ENCODE assay signal across 14 cellular contexts in genomic region chr10:74145133-74145532, GRCh38. TPM values are rescaled to one million over a fixed set of nuclear protein-coding genes. Genes with fewer than 3 reads are reported as not detected.
DNase-seq lines count a peak whose midpoint lies in the region; ATAC-seq and TF ChIP-seq lines count a peak whose summit lies in the region.
"Had no signal": no experiment of that assay in that cellular context is flagged by ENCODE, and none has a peak within 500 bp of the region (broad histone marks: within the 10 kb centered on the region; RNA-seq: fewer than 3 reads in every experiment).

No MANE protein-coding gene starts in this region.

- H3K27me3 ChIP-seq in kidney epithelial cell (ENCODE audit: control insufficient read depth, insufficient read depth, low read length) (no peaks in the 10 kb centered on the region), thyroid gland (no peaks in the 10 kb centered on the region), neuronal stem cell (ENCODE audit: control insufficient read depth in 3 of 3, insufficient read depth in 3 of 3, low read depth in 1 of 3, low read length in 3 of 3) (no peaks in the 10 kb centered on the region)

- no peaks in the 10 kb centered on the region for H3K27me3 Mint-ChIP-seq in activated CD4-positive, alpha-beta T cell treated with anti-CD3 and anti-CD28 coated beads, Interleukin-2, amount 10 ng/mL, durations not matched to agents 7 days and 5 days
- no peaks in the 10 kb centered on the region for H3K27me3 Mint-ChIP-seq in activated CD4-positive, alpha-beta T cell treated with anti-CD3 and anti-CD28 coated beads for 36 hours
- H3K27me3 Mint-ChIP-seq: brain had no signal

- H3K36me3 Mint-ChIP-seq in activated CD4-positive, alpha-beta T cell treated with anti-CD3 and anti-CD28 coated beads, Interleukin-2, amount 10 ng/mL, durations not matched to agents 7 days and 5 days (ENCODE audit: low read depth): peaks cover 22% of the 10 kb centered on the region
- H3K36me3 Mint-ChIP-seq in activated CD4-positive, alpha-beta T cell treated with anti-CD3 and anti-CD28 coated beads for 36 hours (ENCODE audit: low read depth): peaks cover 17% of the 10 kb centered on the region

- H4K8ac ChIP-seq in neuronal stem cell (ENCODE audit: low read depth, low read length): no peak overlapping the region

- H2AK5ac ChIP-seq in neuronal stem cell (ENCODE audit: low read depth, low read length): no peak overlapping the region

- no peak overlapping the region for H2BK12ac ChIP-seq in neuronal stem cell (ENCODE audit: low read length)

- no peaks in the 10 kb centered on the region for H3K36me3 ChIP-seq in kidney epithelial cell (ENCODE audit: control insufficient read depth, insufficient read depth, low read length)
- no peaks in the 10 kb centered on the region for H3K36me3 ChIP-seq in thyroid gland
- peaks cover 0 to 39% of the 10 kb centered on the region in 2 donors for H3K36me3 ChIP-seq in neuronal stem cell (replicated peaks in 1 of 2; ENCODE audit: control insufficient read depth in 2 of 2, insufficient read depth in 2 of 2, low read length in 2 of 2)

- H3K4me3 Mint-ChIP-seq in activated CD4-positive, alpha-beta T cell treated with anti-CD3 and anti-CD28 coated beads, Interleukin-2, amount 10 ng/mL, durations not matched to agents 7 days and 5 days: no peak overlapping the region
- H3K4me3 Mint-ChIP-seq in activated CD4-positive, alpha-beta T cell treated with anti-CD3 and anti-CD28 coated beads for 36 hours: no peak overlapping the region
- H3K4me3 Mint-ChIP-seq: T-helper 1 cell treated with Interleukin-12 subunit alpha and Interleukin-12 subunit beta and Interleukin-4 antibody, amounts not matched to agents 30 μg/mL and 1 μg/mL, for 36 hours had no signal

- DNase-seq in activated CD4-positive, alpha-beta T cell treated with anti-CD3 and anti-CD28 coated beads, Interleukin-2, amount 10 ng/mL, durations not matched to agents 7 days and 5 days: no peak
- no peak for DNase-seq in activated CD4-positive, alpha-beta T cell treated with anti-CD3 and anti-CD28 coated beads for 36 hours
- DNase-seq in astrocyte of the hippocampus (ENCODE audit: low read depth, low spot score): peak; percentile 86
- DNase-seq in kidney epithelial cell (ENCODE audit: low read depth): peak; percentile 35
- DNase-seq in thyroid gland: no peak
- DNase-seq in ecto neural progenitor cell (ENCODE audit: low spot score): no peak
- DNase-seq in retina: no peak
- no peak for DNase-seq in neuronal stem cell (ENCODE audit: low spot score)
- DNase-seq: DMS79 treated with DMSO at 0.1 percent for 48 hours, mesendoderm, NCI-H187 had no signal

- H2BK15ac ChIP-seq in neuronal stem cell (ENCODE audit: low read length): no peak overlapping the region

- TF ChIP-seq POLR2A in thyroid gland (IDR thresholded peaks at IDR 0.05): no peak

- intact Hi-C loops in activated CD4-positive, alpha-beta T cell treated with anti-CD3 and anti-CD28 coated beads for 36 hours (cut with DNase I, micrococcal nuclease): no loop called here
- intact Hi-C loops in thyroid gland (cut with DNase I): no loop called here

- no peak overlapping the region for H3K4me2 ChIP-seq in neuronal stem cell (ENCODE audit: insufficient read depth, low read length, poor library complexity, severe bottlenecking)

- 8 to 11% methylated on average over 2 of the region's 2 CpGs for WGBS in thyroid gland, 2 donors
- no CpG with 5 or more reads among the region's 2 CpGs for WGBS in neuronal stem cell (ENCODE audit: extremely low coverage in 2 of 2, insufficient read length in 2 of 2, insufficient replicate concordance in 1 of 2), 2 donors

- H2BK120ac ChIP-seq in neuronal stem cell (ENCODE audit: low read depth, low read length): no peak overlapping the region

- no peak overlapping the region for H3K14ac ChIP-seq in neuronal stem cell (ENCODE audit: low read length)

- no peak overlapping the region for H3K9ac ChIP-seq in neuronal stem cell (ENCODE audit: low read depth, low read length, poor library complexity)

- H2AFZ ChIP-seq in neuronal stem cell (ENCODE audit: low read length): no peak overlapping the region

- peaks cover 18 to 31% of the 10 kb centered on the region in 2 donors for H3K4me1 ChIP-seq in thyroid gland
- peaks cover 0 to 2% of the 10 kb centered on the region in 2 donors for H3K4me1 ChIP-seq in neuronal stem cell (ENCODE audit: control insufficient read depth in 2 of 2, insufficient read depth in 1 of 2, low read depth in 1 of 2, low read length in 2 of 2)

- no peak overlapping the region for H4K91ac ChIP-seq in neuronal stem cell (ENCODE audit: low read depth, low read length, poor library complexity)

- H2BK5ac ChIP-seq in neuronal stem cell (ENCODE audit: low read length): no peak overlapping the region

- H3K23ac ChIP-seq in neuronal stem cell (ENCODE audit: low read depth, low read length, poor library complexity): no peak overlapping the region

- CTCF ChIA-PET in activated CD4-positive, alpha-beta T cell treated with anti-CD3 and anti-CD28 coated beads, Interleukin-2, amount 10 ng/mL, durations not matched to agents 7 days and 5 days (lab: Charles Lee): interaction anchor here (0.7 kb wide), 2 partner anchors 35 to 512 kb away, joined by 3 read pairs; no protein-coding TSS in a partner anchor
- CTCF ChIA-PET in activated CD4-positive, alpha-beta T cell treated with anti-CD3 and anti-CD28 coated beads for 36 hours (lab: Charles Lee): interaction anchor here (0.8 to 1.6 kb wide), 2 partner anchors 10 to 24 kb away, joined by 3 to 6 read pairs; no protein-coding TSS in a partner anchor

- H3K4me1 Mint-ChIP-seq in activated CD4-positive, alpha-beta T cell treated with anti-CD3 and anti-CD28 coated beads, Interleukin-2, amount 10 ng/mL, durations not matched to agents 7 days and 5 days: peaks cover 16% of the 10 kb centered on the region
- peaks cover 35% of the 10 kb centered on the region for H3K4me1 Mint-ChIP-seq in activated CD4-positive, alpha-beta T cell treated with anti-CD3 and anti-CD28 coated beads for 36 hours

- no peak overlapping the region for H3K4me3 ChIP-seq in kidney epithelial cell (ENCODE audit: low read depth, low read length)
- no peak overlapping the region for H3K4me3 ChIP-seq in thyroid gland (replicated peaks in 1 of 3)
- no peak overlapping the region for H3K4me3 ChIP-seq in neuronal stem cell (ENCODE audit: low read length in 2 of 2)

- no peak overlapping the region for H3K4ac ChIP-seq in neuronal stem cell (ENCODE audit: low read length)

- H3K9me3 Mint-ChIP-seq in activated CD4-positive, alpha-beta T cell treated with anti-CD3 and anti-CD28 coated beads, Interleukin-2, amount 10 ng/mL, durations not matched to agents 7 days and 5 days: no peaks in the 10 kb centered on the region
- no peaks in the 10 kb centered on the region for H3K9me3 Mint-ChIP-seq in activated CD4-positive, alpha-beta T cell treated with anti-CD3 and anti-CD28 coated beads for 36 hours (ENCODE audit: low read depth)
- H3K9me3 Mint-ChIP-seq: brain; T-helper 1 cell treated with Interleukin-12 subunit alpha and Interleukin-12 subunit beta and Interleukin-4 antibody, amounts not matched to agents 30 μg/mL and 1 μg/mL, for 36 hours had no signal

- no peak for ATAC-seq in activated CD4-positive, alpha-beta T cell treated with anti-CD3 and anti-CD28 coated beads for 36 hours

- H3K9me3 ChIP-seq in thyroid gland: no peaks in the 10 kb centered on the region
- H3K9me3 ChIP-seq in neuronal stem cell (replicated peaks in 1 of 2; ENCODE audit: control insufficient read depth in 2 of 2, insufficient read depth in 1 of 2, low read depth in 1 of 2, low read length in 2 of 2): no peaks in the 10 kb centered on the region

- H3K27ac ChIP-seq in thyroid gland (peak overlapping the region in 2 of 3 donors; percentile 45 to 59), neuronal stem cell (replicated peaks; ENCODE audit: low read length) (no peak overlapping the region)
- H3K27ac ChIP-seq: 22Rv1 had no signal

- POLR2A ChIA-PET in activated CD4-positive, alpha-beta T cell treated with anti-CD3 and anti-CD28 coated beads, Interleukin-2, amount 10 ng/mL, durations not matched to agents 7 days and 5 days (lab: Charles Lee): no interaction called here
- POLR2A ChIA-PET in activated CD4-positive, alpha-beta T cell treated with anti-CD3 and anti-CD28 coated beads for 36 hours (lab: Charles Lee): no interaction called here

- H3K27ac Mint-ChIP-seq in activated CD4-positive, alpha-beta T cell treated with anti-CD3 and anti-CD28 coated beads, Interleukin-2, amount 10 ng/mL, durations not matched to agents 7 days and 5 days: peak overlapping the region; percentile 66
- H3K27ac Mint-ChIP-seq in activated CD4-positive, alpha-beta T cell treated with anti-CD3 and anti-CD28 coated beads for 36 hours: no peak overlapping the region

- TF ChIP-seq CTCF in kidney epithelial cell (IDR thresholded peaks at IDR 0.05; ENCODE audit: insufficient read depth, low read length, poor library complexity, severe bottlenecking): no peak
- no peak for TF ChIP-seq CTCF in thyroid gland (IDR thresholded peaks at IDR 0.05)

- H3K79me1 ChIP-seq in neuronal stem cell (ENCODE audit: low read depth, low read length): no peaks in the 10 kb centered on the region

- H3K18ac ChIP-seq in neuronal stem cell (ENCODE audit: low read length): no peak overlapping the region

RNA-seq across cellular contexts. Expression of gene AP3M1, which starts 5.5 kb away (rescaled TPM):
- total RNA-seq in activated CD4-positive, alpha-beta T cell treated with anti-CD3 and anti-CD28 coated beads, Interleukin-2, amount 10 ng/mL, durations not matched to agents 7 days and 5 days: 10 to 100 TPM; 42.0 to 50.5 TPM
- 10 to 100 TPM; 41.9 to 42.0 TPM for total RNA-seq in activated CD4-positive, alpha-beta T cell treated with anti-CD3 and anti-CD28 coated beads for 36 hours
- total RNA-seq in kidney epithelial cell (30.5 and 31.0 TPM in 2 replicates), thyroid gland (10 to 100 TPM; 28.9 to 35.2 (median 32.4) TPM)
- polyA plus RNA-seq in neuronal stem cell (2013, experiment 1 of 2): 37.3 TPM
- polyA plus RNA-seq in neuronal stem cell (2013, experiment 2 of 2): 36.7 TPM

RNA-seq across cellular contexts. Expression of gene ADK, which starts 5.9 kb away (rescaled TPM):
- total RNA-seq in activated CD4-positive, alpha-beta T cell treated with anti-CD3 and anti-CD28 coated beads, Interleukin-2, amount 10 ng/mL, durations not matched to agents 7 days and 5 days: 10 to 100 TPM; 36.8 to 38.5 TPM
- 10 to 100 TPM; 53.7 to 55.0 TPM for total RNA-seq in activated CD4-positive, alpha-beta T cell treated with anti-CD3 and anti-CD28 coated beads for 36 hours
- total RNA-seq in kidney epithelial cell: 35.5 and 43.6 TPM in 2 replicates
- total RNA-seq in thyroid gland: 10 to 100 TPM; 62.1 to 84.7 (median 74.4) TPM
- polyA plus RNA-seq in neuronal stem cell (2013, experiment 1 of 2): 29.5 TPM
- polyA plus RNA-seq in neuronal stem cell (2013, experiment 2 of 2): 28.1 TPM

Comparison
In these comparisons a context has a peak if more than half of its experiments do, and no peak if none do; other contexts are left out.
1. DNase-seq: peak in astrocyte of the hippocampus (single experiment) and kidney epithelial cell (single experiment); none in activated CD4-positive, alpha-beta T cell treated with anti-CD3 and anti-CD28 coated beads, Interleukin-2, amount 10 ng/mL, durations not matched to agents 7 days and 5 days (single experiment), activated CD4-positive, alpha-beta T cell treated with anti-CD3 and anti-CD28 coated beads for 36 hours (single experiment), thyroid gland (0 of 2), ecto neural progenitor cell (single experiment), retina (single experiment) and neuronal stem cell (single experiment).